ENCODE assay signal across 8 cellular contexts in the genomic region with DNA sequence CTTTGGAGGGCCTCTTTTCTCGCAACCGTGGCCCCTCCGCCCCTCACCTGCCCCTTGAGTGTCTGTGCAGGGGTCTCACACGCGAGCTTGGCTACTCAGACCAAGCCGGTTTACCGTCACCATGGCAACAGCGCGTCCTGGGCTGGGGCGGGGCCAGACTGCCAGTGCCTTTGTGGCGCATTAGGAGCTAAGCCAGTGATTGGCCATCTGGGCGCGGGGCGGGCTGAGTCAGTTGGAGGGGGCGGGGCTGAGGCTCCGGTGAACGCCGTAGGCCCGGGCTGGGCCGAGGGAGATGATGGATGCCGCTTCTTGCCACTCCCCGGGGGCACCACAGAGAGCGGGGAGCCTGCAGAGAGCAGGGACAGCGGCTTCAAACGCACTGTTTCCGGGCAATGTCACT. TPM values are rescaled to one million over a fixed set of nuclear protein-coding genes. Genes with fewer than 3 reads are reported as not detected.
A peak's percentile ranks its signal among the peaks of the same experiment; 100 is the strongest.
DNase-seq lines count a peak whose midpoint lies in the region; ATAC-seq and TF ChIP-seq lines count a peak whose summit lies in the region.

No MANE protein-coding gene starts in this region.

- H3K27me3 ChIP-seq in upper lobe of left lung: peaks cover 0 to 6% (median 0%) of the 10 kb centered on the region in 4 donors

- peak in 1 of 4 donors; percentile 28 for TF ChIP-seq POLR2A in upper lobe of left lung (IDR thresholded peaks at IDR 0.05)

- H3K27ac ChIP-seq in upper lobe of left lung: peak overlapping the region in 2 of 4 donors; percentile 10 to 40

- WGBS in upper lobe of left lung, 2 donors: 7 to 12% methylated on average over 3 to 24 of the region's 26 CpGs

- TF ChIP-seq CTCF in upper lobe of left lung (IDR thresholded peaks at IDR 0.05): no peak

- DNase-seq in Daoy (ENCODE audit: low read depth): peak; percentile 88
- peak; percentile 48 to 71 (median 63) for DNase-seq in activated CD4-positive, CD25-positive, alpha-beta regulatory T cell (lab: John Stamatoyannopoulos, UW)
- DNase-seq in T47D (ENCODE audit: low read depth in 1 of 2, low spot score in 1 of 2): peak; percentile 85 to 92
- peak; percentile 30 to 98 (median 92) for DNase-seq in hypothalamus (lab: John Stamatoyannopoulos, UW)
- peak; percentile 95 for DNase-seq in putamen (ENCODE audit: low spot score)
- DNase-seq in upper lobe of left lung: peak; percentile 95 to 96

- H3K36me3 ChIP-seq in upper lobe of left lung: no peaks in the 10 kb centered on the region

- in situ Hi-C loops in T47D (cut with HindIII; ENCODE audit: low pct_unique_long_range_greater_than_20kb, low sequenced_read_pairs): no loop called here

- H3K4me3 ChIP-seq in upper lobe of left lung: peak overlapping the region in 3 of 4 donors; percentile 40 to 42 (median 41)

- peaks cover 5 to 11% (median 8%) of the 10 kb centered on the region in 4 donors for H3K4me1 ChIP-seq in upper lobe of left lung

- ATAC-seq in HG03095 (IDR thresholded peaks at IDR 0.05; ENCODE audit: unreplicated experiment) (peak; percentile 69), upper lobe of left lung (ENCODE audit: low FRiP score in 2 of 2) (peak; percentile 94 to 96), GM19452 (IDR thresholded peaks at IDR 0.05; ENCODE audit: unreplicated experiment) (no peak)

- no peaks in the 10 kb centered on the region for H3K9me3 ChIP-seq in upper lobe of left lung

- TF ChIP-seq EP300 in upper lobe of left lung (IDR thresholded peaks at IDR 0.05): no peak

RNA-seq across cellular contexts. Expression of gene FXYD4, which starts 48.7 kb away (rescaled TPM):
- not detected in 2 replicates for total RNA-seq in Daoy (2014; rRNA removed; shearing (Covaris generic))
- total RNA-seq in upper lobe of left lung: 1 to 10 TPM in 3 of 6 donors, not detected in 3; 2.5 to 4.0 (median 2.7) TPM

RNA-seq across cellular contexts. Expression of gene RASGEF1A, which starts 55.9 kb away (rescaled TPM):
- not detected in 2 replicates for total RNA-seq in Daoy (2014; rRNA removed; shearing (Covaris generic))
- 1 to 10 TPM; 2.3 to 8.4 (median 4.9) TPM for total RNA-seq in upper lobe of left lung
